In genomic region chr9:77019010-77019809, GRCh38 we compare ENCODE assay signal across 11 cellular contexts. TPM values are rescaled to one million over a fixed set of nuclear protein-coding genes. Genes with fewer than 3 reads are reported as not detected.
A peak's percentile ranks its signal among the peaks of the same experiment; 100 is the strongest.
DNase-seq lines count a peak whose midpoint lies in the region; ATAC-seq, FAIRE-seq and TF ChIP-seq lines count a peak whose summit lies in the region.
"Had no signal": no experiment of that assay in that cellular context is flagged by ENCODE, and none has a peak within 500 bp of the region (broad histone marks: within the 10 kb centered on the region; RNA-seq: fewer than 3 reads in every experiment).

TSS of gene FOXB2 (plus strand) at chr9:77019655. CDS start at chr9:77019655, 0 bp downstream.

- 5 to 14% (median 8%) methylated on average over 41 to 49 of the region's 49 CpGs for WGBS in stomach, 5 donors

- H3K4me3 ChIP-seq in keratinocyte (ENCODE audit: control insufficient read depth in 2 of 3, extremely low read depth in 1 of 3, insufficient read depth in 2 of 3, low read depth in 1 of 3, low read length in 3 of 3) = peak within 1 kb of the TSS in 2 of 3 experiments; percentile 18 to 20
- peak within 1 kb of the TSS; percentile 12 to 41 (median 30) for H3K4me3 ChIP-seq in stomach

- TF ChIP-seq POLR2A in stomach (IDR thresholded peaks at IDR 0.05) = no peak

- H3K27ac Mint-ChIP-seq in activated CD8-positive, alpha-beta T cell treated with anti-CD3 and anti-CD28 coated beads for 36 hours = no peak within 1 kb of the TSS
- H3K27ac Mint-ChIP-seq: CD4-positive, CD25-positive, alpha-beta regulatory T cell had no signal

- no peaks in the 10 kb centered on the region for H3K79me2 ChIP-seq in keratinocyte (ENCODE audit: control insufficient read depth, insufficient read depth, low read length)

- no peaks in the 10 kb centered on the region for H3K9me1 ChIP-seq in keratinocyte (ENCODE audit: control insufficient read depth, extremely low read depth, insufficient read depth, low read length)

- H3K27me3 ChIP-seq in keratinocyte (ENCODE audit: control insufficient read depth, extremely low read depth, insufficient read depth, low read length) = peaks cover 95% of the 10 kb centered on the region
- peaks cover 82 to 100% (median 100%) of the 10 kb centered on the region in 3 donors for H3K27me3 ChIP-seq in stomach

- no peaks in the 10 kb centered on the region for H3K36me3 Mint-ChIP-seq in activated T-cell treated with anti-CD3 and anti-CD28 coated beads, Interleukin-2, amount 50 U/mL, for 4 hours (ENCODE audit: insufficient read depth)
- H3K36me3 Mint-ChIP-seq in activated CD8-positive, alpha-beta T cell treated with anti-CD3 and anti-CD28 coated beads for 36 hours (ENCODE audit: low read depth) = no peaks in the 10 kb centered on the region
- H3K36me3 Mint-ChIP-seq: CD4-positive, CD25-positive, alpha-beta regulatory T cell had no signal

- H3K4me1 Mint-ChIP-seq in activated T-cell treated with anti-CD3 and anti-CD28 coated beads, Interleukin-2, amount 50 U/mL, for 4 hours (ENCODE audit: low read depth) = peaks cover 37% of the 10 kb centered on the region
- H3K4me1 Mint-ChIP-seq in activated CD8-positive, alpha-beta T cell treated with anti-CD3 and anti-CD28 coated beads for 36 hours (ENCODE audit: low read depth) = peaks cover 29% of the 10 kb centered on the region

- no peaks in the 10 kb centered on the region for H3K9me3 Mint-ChIP-seq in activated T-cell treated with anti-CD3 and anti-CD28 coated beads, Interleukin-2, amount 50 U/mL, for 4 hours
- H3K9me3 Mint-ChIP-seq in activated CD8-positive, alpha-beta T cell treated with anti-CD3 and anti-CD28 coated beads for 36 hours = no peaks in the 10 kb centered on the region

- H3K36me3 ChIP-seq in keratinocyte (ENCODE audit: control insufficient read depth in 2 of 2, extremely low read depth in 1 of 2, insufficient read depth in 2 of 2, low read length in 2 of 2) = no peaks in the 10 kb centered on the region
- no peaks in the 10 kb centered on the region for H3K36me3 ChIP-seq in stomach

- H3K9me3 ChIP-seq in keratinocyte (ENCODE audit: control insufficient read depth, low read depth, low read length) (no peaks in the 10 kb centered on the region), stomach (peaks cover 0 to 5% (median 0%) of the 10 kb centered on the region in 4 donors)

- H3K4me1 ChIP-seq in keratinocyte (ENCODE audit: control insufficient read depth, extremely low read depth, insufficient read depth, low read length) (no peaks in the 10 kb centered on the region), stomach (peaks cover 23 to 84% (median 50%) of the 10 kb centered on the region in 4 donors)

- no peak for TF ChIP-seq EP300 in stomach (IDR thresholded peaks at IDR 0.05)

- peak within 1 kb of the TSS; percentile 6 for H2AFZ ChIP-seq in keratinocyte (ENCODE audit: control insufficient read depth, low read length)

- intact Hi-C loops in activated CD8-positive, alpha-beta T cell treated with anti-CD3 and anti-CD28 coated beads for 36 hours (cut with micrococcal nuclease) = no loop called here
- intact Hi-C loops in stomach (cut with DNase I; ENCODE audit: low total_unique reads) = no loop called here
- intact Hi-C loops in left colon (cut with DNase I, micrococcal nuclease) = no loop called here

- peak within 1 kb of the TSS; percentile 37 for H3K4me2 ChIP-seq in keratinocyte (ENCODE audit: control insufficient read depth, extremely low read depth, insufficient read depth, low read depth, low read length)

- dilution Hi-C loops in keratinocyte (cut with MboI; ENCODE audit: extremely low pct_ligation_motif_present, low sequenced_read_pairs) = no loop called here

- H3K27me3 Mint-ChIP-seq in activated T-cell treated with anti-CD3 and anti-CD28 coated beads, Interleukin-2, amount 50 U/mL, for 4 hours (ENCODE audit: low read depth) = peaks cover 85% of the 10 kb centered on the region
- peaks cover 78% of the 10 kb centered on the region for H3K27me3 Mint-ChIP-seq in activated CD8-positive, alpha-beta T cell treated with anti-CD3 and anti-CD28 coated beads for 36 hours

- no peak for TF ChIP-seq CTCF in activated CD8-positive, alpha-beta T cell treated with anti-CD3 and anti-CD28 coated beads for 36 hours (IDR thresholded peaks at IDR 0.05)
- TF ChIP-seq CTCF in keratinocyte (optimal IDR thresholded peaks at IDR 0.05 in 1 of 3, IDR thresholded peaks at IDR 0.05 in 1 of 3, conservative IDR thresholded peaks at IDR 0.05 in 1 of 3; ENCODE audit: extremely low read depth in 1 of 3, insufficient read depth in 2 of 3, low read length in 3 of 3) (no peak), stomach (IDR thresholded peaks at IDR 0.05) (no peak)

- no peak within 1 kb of the TSS for H3K9ac ChIP-seq in keratinocyte (ENCODE audit: control insufficient read depth, extremely low read depth, insufficient read depth, low read length)

- POLR2A ChIA-PET in activated CD8-positive, alpha-beta T cell treated with anti-CD3 and anti-CD28 coated beads for 36 hours (lab: Charles Lee) = no interaction called here

- CTCF ChIA-PET in activated CD8-positive, alpha-beta T cell treated with anti-CD3 and anti-CD28 coated beads for 36 hours (lab: Charles Lee) = no interaction called here

- no peak for ATAC-seq in activated T-cell treated with anti-CD3 and anti-CD28 coated beads, Interleukin-2, amount 50 U/mL, for 4 hours
- no peak for ATAC-seq in activated CD8-positive, alpha-beta T cell treated with anti-CD3 and anti-CD28 coated beads for 36 hours
- ATAC-seq in left colon = no peak
- ATAC-seq: PC-3 had no signal

- DNase-seq in activated T-cell treated with anti-CD3 and anti-CD28 coated beads, Interleukin-2, amount 50 U/mL, for 4 hours = no peak
- no peak for DNase-seq in activated T-cell treated with anti-CD3 and anti-CD28 coated beads, Interleukin-2, amount 50 U/mL, for 1 hour
- no peak for DNase-seq in activated CD8-positive, alpha-beta T cell treated with anti-CD3 and anti-CD28 coated beads for 36 hours
- DNase-seq in keratinocyte (ENCODE audit: low read depth, low spot score) = no peak
- DNase-seq in stomach = no peak
- no peak for DNase-seq in left colon
- DNase-seq in DMS 273 (lab: John Stamatoyannopoulos, UW; ENCODE audit: unreplicated experiment) = no peak
- DNase-seq in cortex of kidney (lab: John Stamatoyannopoulos, UW) = no peak
- DNase-seq: CD4-positive, CD25-positive, alpha-beta regulatory T cell; PC-3 had no signal

- no peak for FAIRE-seq in keratinocyte (lab: Jason Lieb, UNC)

- H3K27ac ChIP-seq in keratinocyte (ENCODE audit: control insufficient read depth, insufficient read depth, low read length) = no peak within 1 kb of the TSS
- no peak within 1 kb of the TSS for H3K27ac ChIP-seq in stomach

- H3K4me3 Mint-ChIP-seq in activated T-cell treated with anti-CD3 and anti-CD28 coated beads, Interleukin-2, amount 50 U/mL, for 4 hours = peak within 1 kb of the TSS; percentile 54
- H3K4me3 Mint-ChIP-seq in activated CD8-positive, alpha-beta T cell treated with anti-CD3 and anti-CD28 coated beads for 36 hours = peak within 1 kb of the TSS; percentile 11

- H4K20me1 ChIP-seq in keratinocyte (ENCODE audit: control insufficient read depth, extremely low read depth, insufficient read depth, low read length) = no peaks in the 10 kb centered on the region

RNA-seq across cellular contexts. Expression of gene FOXB2, which starts in this region (rescaled TPM):
- total RNA-seq in activated T-cell treated with anti-CD3 and anti-CD28 coated beads, Interleukin-2, amount 50 U/mL, for 4 hours = not detected
- not detected for total RNA-seq in activated CD8-positive, alpha-beta T cell treated with anti-CD3 and anti-CD28 coated beads for 36 hours
- not detected in 3 replicates for polyA plus RNA-seq in keratinocyte
- polyA plus RNA-seq in keratinocyte (2011; ENCODE audit: low read depth) = not detected
- not detected in 2 replicates for polyA plus RNA-seq in keratinocyte (2011; cell fraction: cytosol; rRNA removed)
- not detected in 2 replicates for polyA plus RNA-seq in keratinocyte (2011; cell fraction: nucleus; rRNA removed)
- polyA plus RNA-seq in keratinocyte (2012; ENCODE audit: low replicate concordance) = not detected in 2 replicates
- polyA minus RNA-seq in keratinocyte = not detected in 3 replicates
- not detected for polyA minus RNA-seq in keratinocyte (2011; cell fraction: cytosol; rRNA and poly(A)+ RNA removed)
- not detected in 2 replicates for polyA minus RNA-seq in keratinocyte (2011; cell fraction: nucleus; rRNA and poly(A)+ RNA removed)
- not detected for total RNA-seq in stomach
- polyA plus RNA-seq in stomach = not detected
- total RNA-seq in left colon = not detected
- total RNA-seq: CD4-positive, CD25-positive, alpha-beta regulatory T cell; mononuclear cell; PC-3 had no signal
- polyA plus RNA-seq: CD4-positive, CD25-positive, alpha-beta regulatory T cell had no signal
